Comparison of ENCODE assay signal across 1 cellular context in the genomic region with DNA sequence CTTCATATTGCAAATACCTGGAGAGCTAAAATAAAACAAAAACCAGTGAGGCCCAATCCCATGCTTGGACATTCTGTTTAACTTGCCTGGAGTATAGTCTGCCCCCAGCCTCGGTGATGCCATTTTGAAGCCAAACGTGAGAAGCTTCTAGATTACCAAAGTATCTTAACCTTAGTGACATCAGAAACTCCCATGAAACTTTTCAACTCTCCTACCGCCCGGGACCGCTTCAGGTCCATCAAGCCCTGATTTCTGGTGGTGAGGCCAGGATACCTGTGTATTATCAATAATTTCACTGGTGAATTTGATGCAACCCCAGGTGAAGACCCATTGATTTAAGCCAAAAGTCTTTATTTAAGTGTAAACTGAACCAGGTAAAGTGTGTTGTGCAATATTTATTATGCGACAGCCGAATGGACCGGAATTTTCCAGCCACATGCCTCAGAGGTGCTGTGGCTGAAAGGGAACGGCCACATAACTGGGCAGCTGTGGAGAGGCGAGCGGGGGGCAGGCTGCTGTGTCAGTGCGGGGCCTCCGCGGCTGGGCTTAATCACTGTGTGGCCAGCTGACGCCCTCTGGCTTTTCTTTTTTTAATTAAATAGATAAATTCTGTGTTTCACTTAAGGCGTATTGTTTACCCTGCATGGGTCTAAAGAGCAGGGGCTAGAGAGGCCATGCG.
TF ChIP-seq lines count a peak whose summit lies in the region.

No MANE protein-coding gene starts in this region.

TF ChIP-seq in SK-N-SH, 30 proteins besides CTCF, POLR2A, EP300 and RAD21 (continued from another document):
- TF ChIP-seq, protein P1, sequence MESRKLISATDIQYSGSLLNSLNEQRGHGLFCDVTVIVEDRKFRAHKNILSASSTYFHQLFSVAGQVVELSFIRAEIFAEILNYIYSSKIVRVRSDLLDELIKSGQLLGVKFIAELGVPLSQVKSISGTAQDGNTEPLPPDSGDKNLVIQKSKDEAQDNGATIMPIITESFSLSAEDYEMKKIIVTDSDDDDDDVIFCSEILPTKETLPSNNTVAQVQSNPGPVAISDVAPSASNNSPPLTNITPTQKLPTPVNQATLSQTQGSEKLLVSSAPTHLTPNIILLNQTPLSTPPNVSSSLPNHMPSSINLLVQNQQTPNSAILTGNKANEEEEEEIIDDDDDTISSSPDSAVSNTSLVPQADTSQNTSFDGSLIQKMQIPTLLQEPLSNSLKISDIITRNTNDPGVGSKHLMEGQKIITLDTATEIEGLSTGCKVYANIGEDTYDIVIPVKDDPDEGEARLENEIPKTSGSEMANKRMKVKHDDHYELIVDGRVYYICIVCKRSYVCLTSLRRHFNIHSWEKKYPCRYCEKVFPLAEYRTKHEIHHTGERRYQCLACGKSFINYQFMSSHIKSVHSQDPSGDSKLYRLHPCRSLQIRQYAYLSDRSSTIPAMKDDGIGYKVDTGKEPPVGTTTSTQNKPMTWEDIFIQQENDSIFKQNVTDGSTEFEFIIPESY (IDR thresholded peaks at IDR 0.05; ENCODE audit: borderline replicate concordance, low read depth): no peak
- TF ChIP-seq, protein P2, sequence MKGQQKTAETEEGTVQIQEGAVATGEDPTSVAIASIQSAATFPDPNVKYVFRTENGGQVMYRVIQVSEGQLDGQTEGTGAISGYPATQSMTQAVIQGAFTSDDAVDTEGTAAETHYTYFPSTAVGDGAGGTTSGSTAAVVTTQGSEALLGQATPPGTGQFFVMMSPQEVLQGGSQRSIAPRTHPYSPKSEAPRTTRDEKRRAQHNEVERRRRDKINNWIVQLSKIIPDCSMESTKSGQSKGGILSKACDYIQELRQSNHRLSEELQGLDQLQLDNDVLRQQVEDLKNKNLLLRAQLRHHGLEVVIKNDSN (IDR thresholded peaks at IDR 0.05; ENCODE audit: borderline replicate concordance, low read depth): no peak
- no peak for TF ChIP-seq RFX5 (IDR thresholded peaks at IDR 0.05; ENCODE audit: low read length)
- no peak for TF ChIP-seq TCF12 (IDR thresholded peaks at IDR 0.05)
- TF ChIP-seq CHD2 (IDR thresholded peaks at IDR 0.05; ENCODE audit: low read length, partially characterized antibody): no peak
- TF ChIP-seq, protein P3, sequence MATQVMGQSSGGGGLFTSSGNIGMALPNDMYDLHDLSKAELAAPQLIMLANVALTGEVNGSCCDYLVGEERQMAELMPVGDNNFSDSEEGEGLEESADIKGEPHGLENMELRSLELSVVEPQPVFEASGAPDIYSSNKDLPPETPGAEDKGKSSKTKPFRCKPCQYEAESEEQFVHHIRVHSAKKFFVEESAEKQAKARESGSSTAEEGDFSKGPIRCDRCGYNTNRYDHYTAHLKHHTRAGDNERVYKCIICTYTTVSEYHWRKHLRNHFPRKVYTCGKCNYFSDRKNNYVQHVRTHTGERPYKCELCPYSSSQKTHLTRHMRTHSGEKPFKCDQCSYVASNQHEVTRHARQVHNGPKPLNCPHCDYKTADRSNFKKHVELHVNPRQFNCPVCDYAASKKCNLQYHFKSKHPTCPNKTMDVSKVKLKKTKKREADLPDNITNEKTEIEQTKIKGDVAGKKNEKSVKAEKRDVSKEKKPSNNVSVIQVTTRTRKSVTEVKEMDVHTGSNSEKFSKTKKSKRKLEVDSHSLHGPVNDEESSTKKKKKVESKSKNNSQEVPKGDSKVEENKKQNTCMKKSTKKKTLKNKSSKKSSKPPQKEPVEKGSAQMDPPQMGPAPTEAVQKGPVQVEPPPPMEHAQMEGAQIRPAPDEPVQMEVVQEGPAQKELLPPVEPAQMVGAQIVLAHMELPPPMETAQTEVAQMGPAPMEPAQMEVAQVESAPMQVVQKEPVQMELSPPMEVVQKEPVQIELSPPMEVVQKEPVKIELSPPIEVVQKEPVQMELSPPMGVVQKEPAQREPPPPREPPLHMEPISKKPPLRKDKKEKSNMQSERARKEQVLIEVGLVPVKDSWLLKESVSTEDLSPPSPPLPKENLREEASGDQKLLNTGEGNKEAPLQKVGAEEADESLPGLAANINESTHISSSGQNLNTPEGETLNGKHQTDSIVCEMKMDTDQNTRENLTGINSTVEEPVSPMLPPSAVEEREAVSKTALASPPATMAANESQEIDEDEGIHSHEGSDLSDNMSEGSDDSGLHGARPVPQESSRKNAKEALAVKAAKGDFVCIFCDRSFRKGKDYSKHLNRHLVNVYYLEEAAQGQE (IDR thresholded peaks at IDR 0.05; ENCODE audit: low read depth, low read length): no peak
- no peak for TF ChIP-seq FOXM1 (IDR thresholded peaks at IDR 0.05; ENCODE audit: low read depth)
- no peak for TF ChIP-seq SIN3A (IDR thresholded peaks at IDR 0.05; ENCODE audit: borderline replicate concordance, low read depth, low read length)
- no peak for TF ChIP-seq MXI1 (IDR thresholded peaks at IDR 0.05; ENCODE audit: low read depth, low read length)
- no peak for TF ChIP-seq TAF1 (IDR thresholded peaks at IDR 0.05; ENCODE audit: borderline replicate concordance, low read depth, low read length)
